ENCODE assay signal across 9 cellular contexts in the genomic region with DNA sequence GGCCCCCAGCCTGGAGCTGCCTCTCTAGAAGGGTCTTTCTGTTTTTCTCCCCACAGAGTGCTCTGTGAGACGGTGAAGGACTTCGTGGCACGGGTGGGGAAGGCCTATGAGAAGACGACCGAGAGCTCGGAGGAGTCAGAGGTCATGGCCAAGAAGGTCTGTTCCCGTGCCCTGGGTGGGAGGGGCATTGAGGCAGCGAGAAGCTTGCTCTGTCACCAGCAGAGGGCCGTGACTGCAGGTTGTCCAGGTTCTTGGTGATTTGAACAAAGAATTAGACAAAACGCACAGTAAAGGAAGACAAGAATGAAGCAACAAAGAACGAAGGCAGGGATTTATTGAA.
DNase-seq lines count a peak whose midpoint lies in the region; ATAC-seq and TF ChIP-seq lines count a peak whose summit lies in the region.
"Had no signal": no experiment of that assay in that cellular context is flagged by ENCODE, and none has a peak within 500 bp of the region (broad histone marks: within the 10 kb centered on the region; RNA-seq: fewer than 3 reads in every experiment).

No MANE protein-coding gene starts in this region.

- peaks cover 40% of the 10 kb centered on the region for H3K36me3 Mint-ChIP-seq in T-helper 2 cell treated with Interferon-gamma antibody and Interleukin-4, amounts not matched to agents 5 μg/mL and 100 μg/mL, for 36 hours (ENCODE audit: low read depth)

- H3K4me3 ChIP-seq in BE2C (ENCODE audit: low read depth, low read length) (no peak overlapping the region), kidney epithelial cell (ENCODE audit: low read depth, low read length) (no peak overlapping the region)

- H3K4me3 Mint-ChIP-seq in T-helper 2 cell treated with Interferon-gamma antibody and Interleukin-4, amounts not matched to agents 5 μg/mL and 100 μg/mL, for 36 hours, result no peak overlapping the region

- H3K27ac Mint-ChIP-seq in T-helper 2 cell treated with Interferon-gamma antibody and Interleukin-4, amounts not matched to agents 5 μg/mL and 100 μg/mL, for 36 hours, result no peak overlapping the region

- no peaks in the 10 kb centered on the region for H3K27me3 Mint-ChIP-seq in T-helper 2 cell treated with Interferon-gamma antibody and Interleukin-4, amounts not matched to agents 5 μg/mL and 100 μg/mL, for 36 hours (ENCODE audit: low read depth)

- H3K27ac ChIP-seq in VCaP, result 0 out of 2 replicates have a peak overlapping the region, but pooled peaks have one; percentile 13

- H3K36me3 ChIP-seq in BE2C (peaks cover 33% of the 10 kb centered on the region), kidney epithelial cell (ENCODE audit: control insufficient read depth, insufficient read depth, low read length) (peaks cover 2% of the 10 kb centered on the region)

- peaks cover 6% of the 10 kb centered on the region for H3K4me1 Mint-ChIP-seq in T-helper 2 cell treated with Interferon-gamma antibody and Interleukin-4, amounts not matched to agents 5 μg/mL and 100 μg/mL, for 36 hours (ENCODE audit: low read depth)

- H3K27me3 ChIP-seq in BE2C (no peaks in the 10 kb centered on the region), kidney epithelial cell (ENCODE audit: control insufficient read depth, insufficient read depth, low read length) (no peaks in the 10 kb centered on the region)

- ATAC-seq in HG03469 (IDR thresholded peaks at IDR 0.05; ENCODE audit: unreplicated experiment), result no peak
- no peak for ATAC-seq in HG03442 (IDR thresholded peaks at IDR 0.05; ENCODE audit: unreplicated experiment)

- no peak for DNase-seq in BE2C
- no peak for DNase-seq in GM13976 (ENCODE audit: low spot score)
- DNase-seq in kidney epithelial cell (ENCODE audit: low read depth), result no peak
- DNase-seq in NCI-H1092 (lab: John Stamatoyannopoulos, UW), result no peak
- DNase-seq in T-helper 2 cell treated with Interferon-gamma antibody and Interleukin-4, amounts not matched to agents 5 μg/mL and 100 μg/mL, for 36 hours (ENCODE audit: low spot score), result no peak
- DNase-seq: HCEC 1CT had no signal

- TF ChIP-seq CTCF in BE2C (IDR thresholded peaks at IDR 0.05; ENCODE audit: low read depth, low read length) (peak; percentile 50), GM13976 (IDR thresholded peaks at IDR 0.05; ENCODE audit: borderline replicate concordance, control extremely low read depth, extremely low read depth, insufficient read depth, missing control alignments) (peak; percentile 10), VCaP (conservative IDR thresholded peaks at IDR 0.05) (no peak; the same call in 1 of the 2 replicates), kidney epithelial cell (IDR thresholded peaks at IDR 0.05; ENCODE audit: insufficient read depth, low read length, poor library complexity, severe bottlenecking) (peak; percentile 25)

- in situ Hi-C loops in GM13976 (cut with MboI; ENCODE audit: low sequenced_read_pairs, unreplicated experiment), result no loop called here

- no peaks in the 10 kb centered on the region for H3K9me3 ChIP-seq in BE2C

- H3K4me1 ChIP-seq in BE2C, result peaks cover 3% of the 10 kb centered on the region; the same call in 1 of the 2 replicates

- no peaks in the 10 kb centered on the region for H3K9me3 Mint-ChIP-seq in T-helper 2 cell treated with Interferon-gamma antibody and Interleukin-4, amounts not matched to agents 5 μg/mL and 100 μg/mL, for 36 hours
